Comparison of ENCODE assay signal across 13 cellular contexts in the genomic region with DNA sequence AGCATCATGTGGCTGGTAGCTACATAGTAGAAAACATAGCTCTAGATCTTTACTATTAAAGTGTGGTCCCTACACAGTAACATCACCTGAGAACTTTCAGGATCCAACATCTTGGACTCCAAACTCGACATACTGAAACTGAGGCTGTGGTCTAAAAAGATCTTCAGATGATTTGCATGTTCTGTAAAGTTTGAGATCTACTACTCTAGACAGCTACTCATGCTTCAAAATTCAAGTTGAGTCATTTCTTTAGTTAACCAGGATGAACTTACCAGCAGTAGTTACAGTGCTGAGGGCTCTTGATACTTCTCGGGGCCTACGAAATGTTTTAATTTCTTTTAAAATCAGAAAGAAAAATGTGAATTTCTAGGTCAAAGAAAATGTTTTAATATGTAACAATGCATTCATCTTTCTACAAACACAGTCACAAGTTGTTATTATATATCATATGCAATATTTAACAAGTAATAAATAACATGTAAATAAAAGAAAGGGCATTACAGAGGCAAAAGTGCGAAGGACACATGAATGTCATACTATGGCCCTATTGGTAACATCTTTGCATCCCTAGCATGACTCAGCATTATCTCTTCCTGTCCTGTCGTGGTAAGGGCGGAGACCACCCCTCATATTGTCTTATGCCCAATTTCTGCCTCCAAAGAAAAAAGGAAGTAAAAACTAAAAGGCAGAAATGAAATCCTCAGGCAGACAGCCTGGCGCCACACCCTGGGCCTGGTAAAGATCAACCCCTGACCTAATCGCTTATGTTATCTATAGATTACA.
DNase-seq lines count a peak whose midpoint lies in the region; ATAC-seq and TF ChIP-seq lines count a peak whose summit lies in the region.
"Had no signal": no experiment of that assay in that cellular context is flagged by ENCODE, and none has a peak within 500 bp of the region (broad histone marks: within the 10 kb centered on the region; RNA-seq: fewer than 3 reads in every experiment).

No MANE protein-coding gene starts in this region.

- ATAC-seq in GM19043 (IDR thresholded peaks at IDR 0.05; ENCODE audit: low read depth, unreplicated experiment) (peak; percentile 60), HG02588 (IDR thresholded peaks at IDR 0.05; ENCODE audit: unreplicated experiment) (peak; percentile 93), HG03432 (IDR thresholded peaks at IDR 0.05; ENCODE audit: unreplicated experiment) (peak; percentile 95), GM23338 (no peak), GM21786 (IDR thresholded peaks at IDR 0.05; ENCODE audit: unreplicated experiment) (no peak)
- ATAC-seq: foreskin keratinocyte, Right ventricle myocardium inferior had no signal

- H3K36me3 ChIP-seq in GM23338 (ENCODE audit: insufficient read depth): no peaks in the 10 kb centered on the region

- H3K9me3 Mint-ChIP-seq in neural crest cell (peaks cover 3% of the 10 kb centered on the region), GM23338 (no peaks in the 10 kb centered on the region; the same call in 2 of the 3 replicates)
- H3K9me3 Mint-ChIP-seq: activated naive CD4-positive, alpha-beta T cell treated with anti-CD3 and anti-CD28 coated beads, Interleukin-2, amount 10 ng/mL, durations not matched to agents 7 days and 5 days; stimulated activated naive CD8-positive, alpha-beta T cell treated with anti-CD3 and anti-CD28 coated beads, Interleukin-15, Interleukin-2, amounts not matched to agents 100 ng/mL and 50 ng/mL, for 24 hours had no signal

- no peaks in the 10 kb centered on the region for H3K27me3 ChIP-seq in GM23338 (ENCODE audit: insufficient read depth)
- H3K27me3 ChIP-seq: foreskin keratinocyte had no signal

- no peaks in the 10 kb centered on the region for H3K4me1 ChIP-seq in GM23338 (ENCODE audit: insufficient read depth)

- no peak overlapping the region for H3K4me3 Mint-ChIP-seq in neural crest cell
- H3K4me3 Mint-ChIP-seq in GM23338: no peak overlapping the region
- H3K4me3 Mint-ChIP-seq: activated naive CD4-positive, alpha-beta T cell treated with anti-CD3 and anti-CD28 coated beads, Interleukin-2, amount 10 ng/mL, durations not matched to agents 7 days and 5 days; stimulated activated naive CD8-positive, alpha-beta T cell treated with anti-CD3 and anti-CD28 coated beads, Interleukin-15, Interleukin-2, amounts not matched to agents 100 ng/mL and 50 ng/mL, for 24 hours had no signal

- H3K9me2 ChIP-seq in GM23338 (ENCODE audit: insufficient read depth): peaks cover 4% of the 10 kb centered on the region; the same call in 1 of the 2 replicates

- H3K27me3 Mint-ChIP-seq in neural crest cell (ENCODE audit: low read depth) (no peaks in the 10 kb centered on the region), GM23338 (ENCODE audit: insufficient read depth, low read depth, poor library complexity) (no peaks in the 10 kb centered on the region)
- H3K27me3 Mint-ChIP-seq: activated naive CD4-positive, alpha-beta T cell treated with anti-CD3 and anti-CD28 coated beads, Interleukin-2, amount 10 ng/mL, durations not matched to agents 7 days and 5 days had no signal

- DNase-seq in neural crest cell (ENCODE audit: low read depth, low spot score) (no peak), GM23338 (ENCODE audit: low spot score) (no peak), NCI-H2107 treated with DMSO at 0.1 percent for 48 hours (lab: John Stamatoyannopoulos, UW; ENCODE audit: unreplicated experiment) (no peak)
- DNase-seq: activated CD4-positive, CD25-positive, alpha-beta regulatory T cell treated with anti-CD3 and anti-CD28 coated beads, Interleukin-2, amount 50 U/mL, for 72 hours; activated naive CD4-positive, alpha-beta T cell treated with anti-CD3 and anti-CD28 coated beads, Interleukin-2, amount 10 ng/mL, durations not matched to agents 7 days and 5 days; foreskin keratinocyte; NCI-H226 had no signal

- no peaks in the 10 kb centered on the region for H3K36me3 Mint-ChIP-seq in neural crest cell (ENCODE audit: low read depth)
- no peaks in the 10 kb centered on the region for H3K36me3 Mint-ChIP-seq in GM23338 (ENCODE audit: low read depth)
- H3K36me3 Mint-ChIP-seq: activated naive CD4-positive, alpha-beta T cell treated with anti-CD3 and anti-CD28 coated beads, Interleukin-2, amount 10 ng/mL, durations not matched to agents 7 days and 5 days had no signal

- H3K79me2 ChIP-seq in GM23338 (replicated peaks; ENCODE audit: insufficient read depth): no peaks in the 10 kb centered on the region

- no peak overlapping the region for H2AFZ ChIP-seq in GM23338

- H3K27ac ChIP-seq in GM23338 (ENCODE audit: low read depth): no peak overlapping the region
- H3K27ac ChIP-seq: foreskin keratinocyte had no signal

- H3K4me2 ChIP-seq in GM23338: no peak overlapping the region

- H3K4me1 Mint-ChIP-seq in neural crest cell (no peaks in the 10 kb centered on the region), GM23338 (peaks cover 2% of the 10 kb centered on the region; the same call in 2 of the 3 replicates)
- H3K4me1 Mint-ChIP-seq: activated naive CD4-positive, alpha-beta T cell treated with anti-CD3 and anti-CD28 coated beads, Interleukin-2, amount 10 ng/mL, durations not matched to agents 7 days and 5 days had no signal

- H4K20me1 ChIP-seq in GM23338 (replicated peaks; ENCODE audit: insufficient read depth): no peaks in the 10 kb centered on the region

- peak overlapping the region; percentile 44 for H3K27ac Mint-ChIP-seq in neural crest cell (ENCODE audit: unreplicated experiment)
- no peak overlapping the region for H3K27ac Mint-ChIP-seq in GM23338
- H3K27ac Mint-ChIP-seq: activated naive CD4-positive, alpha-beta T cell treated with anti-CD3 and anti-CD28 coated beads, Interleukin-2, amount 10 ng/mL, durations not matched to agents 7 days and 5 days; stimulated activated naive CD8-positive, alpha-beta T cell treated with anti-CD3 and anti-CD28 coated beads, Interleukin-15, Interleukin-2, amounts not matched to agents 100 ng/mL and 50 ng/mL, for 24 hours had no signal

- TF ChIP-seq CTCF in neural crest cell (conservative IDR thresholded peaks at IDR 0.05) (no peak), GM23338 (conservative IDR thresholded peaks at IDR 0.05; ENCODE audit: low read depth in 2 of 2) (no peak)

- no peaks in the 10 kb centered on the region for H3F3A ChIP-seq in GM23338 (replicated peaks; ENCODE audit: low read depth)

- H3K4me3 ChIP-seq in GM23338: no peak overlapping the region

TF ChIP-seq in GM23338, 12 proteins besides CTCF, POLR2A, EP300 and RAD21 (continues in another document):
- TF ChIP-seq ETS1 (IDR thresholded peaks at IDR 0.05): no peak

Comparison
In these comparisons a context has a peak if more than half of its experiments do, and no peak if none do; other contexts are left out.
1. ATAC-seq: peak in GM19043 (single experiment), HG02588 (single experiment) and HG03432 (single experiment); none in GM23338 (single experiment) and GM21786 (single experiment).